Comparison of ENCODE assay signal across 13 cellular contexts in the genomic region with DNA sequence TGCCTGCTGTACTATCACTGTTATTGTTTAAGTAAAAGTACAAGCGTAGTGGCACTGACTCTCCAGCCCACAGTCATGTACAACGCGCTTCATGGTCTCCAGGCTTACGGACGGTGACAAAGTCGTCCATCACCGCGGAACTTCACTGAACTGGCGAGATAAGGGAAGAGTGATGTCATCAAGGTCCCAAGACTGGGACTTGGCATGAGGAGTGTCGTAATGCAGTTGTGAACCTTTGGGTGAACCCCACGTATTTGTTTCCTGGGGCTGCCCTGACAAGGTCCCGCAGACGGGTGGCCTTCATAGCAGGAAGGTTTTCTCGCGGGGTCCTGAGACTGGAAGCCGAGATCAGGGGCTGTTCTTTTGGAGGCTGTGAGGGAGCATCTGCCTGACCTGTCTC. TPM values are rescaled to one million over a fixed set of nuclear protein-coding genes. Genes with fewer than 3 reads are reported as not detected.
DNase-seq lines count a peak whose midpoint lies in the region; ATAC-seq and TF ChIP-seq lines count a peak whose summit lies in the region.
"Had no signal": no experiment of that assay in that cellular context is flagged by ENCODE, and none has a peak within 500 bp of the region (broad histone marks: within the 10 kb centered on the region; RNA-seq: fewer than 3 reads in every experiment).

No MANE protein-coding gene starts in this region.

- H3K9me3 ChIP-seq in right cardiac atrium (ENCODE audit: control insufficient read depth, low read length), result no peaks in the 10 kb centered on the region

- no peaks in the 10 kb centered on the region for H3K4me1 ChIP-seq in right cardiac atrium (ENCODE audit: control insufficient read depth, insufficient read depth, low read length)

- no peak for TF ChIP-seq POLR2A in erythroblast (IDR thresholded peaks at IDR 0.05; ENCODE audit: low read length)

- no peak overlapping the region for H3K4me3 Mint-ChIP-seq in activated T-helper 17 cell treated with anti-CD3 and anti-CD28 coated beads, Interleukin-2, amount 50 U/mL, for 72 hours
- no peak overlapping the region for H3K4me3 Mint-ChIP-seq in stimulated activated naive B cell treated with anti-CD40 and anti-IgM and Interleukin-4, amounts not matched to agents 10 μg/mL and 1 μg/mL and 100 μg/mL, for 72 hours

- H3K4me3 ChIP-seq in right cardiac atrium (ENCODE audit: low read length), result no peak overlapping the region

- no peaks in the 10 kb centered on the region for H3K9me3 Mint-ChIP-seq in activated T-helper 17 cell treated with anti-CD3 and anti-CD28 coated beads, Interleukin-2, amount 50 U/mL, for 72 hours
- no peaks in the 10 kb centered on the region for H3K9me3 Mint-ChIP-seq in stimulated activated naive B cell treated with anti-CD40 and anti-IgM and Interleukin-4, amounts not matched to agents 10 μg/mL and 1 μg/mL and 100 μg/mL, for 72 hours

- intact Hi-C loops in left ventricle myocardium superior (cut with micrococcal nuclease), result no loop called here
- intact Hi-C loops in right cardiac atrium (cut with DNase I), result no loop called here

- peaks cover 16% of the 10 kb centered on the region for H3K36me3 Mint-ChIP-seq in activated T-helper 17 cell treated with anti-CD3 and anti-CD28 coated beads, Interleukin-2, amount 50 U/mL, for 72 hours (ENCODE audit: low read depth)
- peaks cover 31 to 41% of the 10 kb centered on the region in 2 donors for H3K36me3 Mint-ChIP-seq in stimulated activated naive B cell treated with anti-CD40 and anti-IgM and Interleukin-4, amounts not matched to agents 10 μg/mL and 1 μg/mL and 100 μg/mL, for 72 hours

- 88% methylated on average over 16 of the region's 16 CpGs for WGBS in right cardiac atrium

- ATAC-seq in left ventricle myocardium superior (no peak), right cardiac atrium (no peak), GM19395 (IDR thresholded peaks at IDR 0.05; ENCODE audit: unreplicated experiment) (no peak), HG02981 (IDR thresholded peaks at IDR 0.05; ENCODE audit: unreplicated experiment) (no peak)
- ATAC-seq in activated T-helper 17 cell treated with anti-CD3 and anti-CD28 coated beads, Interleukin-2, amount 50 U/mL, for 72 hours (replicated peaks), result no peak
- ATAC-seq in stimulated activated naive B cell treated with anti-CD40 and anti-IgM and Interleukin-4, amounts not matched to agents 10 μg/mL and 1 μg/mL and 100 μg/mL, for 72 hours (replicated peaks), result no peak

- H3K27ac Mint-ChIP-seq in activated T-helper 17 cell treated with anti-CD3 and anti-CD28 coated beads, Interleukin-2, amount 50 U/mL, for 72 hours, result peak overlapping the region; percentile 38
- peak overlapping the region; percentile 82 for H3K27ac Mint-ChIP-seq in stimulated activated naive B cell treated with anti-CD40 and anti-IgM and Interleukin-4, amounts not matched to agents 10 μg/mL and 1 μg/mL and 100 μg/mL, for 72 hours

- H3K27ac ChIP-seq in right cardiac atrium (ENCODE audit: low read length), result no peak overlapping the region

- H3K27me3 Mint-ChIP-seq in activated T-helper 17 cell treated with anti-CD3 and anti-CD28 coated beads, Interleukin-2, amount 50 U/mL, for 72 hours, result no peaks in the 10 kb centered on the region
- H3K27me3 Mint-ChIP-seq in stimulated activated naive B cell treated with anti-CD40 and anti-IgM and Interleukin-4, amounts not matched to agents 10 μg/mL and 1 μg/mL and 100 μg/mL, for 72 hours, result no peaks in the 10 kb centered on the region

- DNase-seq in left ventricle myocardium superior (peak; percentile 17), right cardiac atrium (no peak), erythroblast (lab: John Stamatoyannopoulos, UW) (peak; percentile 30 to 51)
- DNase-seq in stimulated activated naive B cell treated with anti-CD40 and anti-IgM and Interleukin-4, amounts not matched to agents 10 μg/mL and 1 μg/mL and 100 μg/mL, for 72 hours, result no peak
- DNase-seq: Karpas-422, MM.1S, NCI-H1436, NCI-H2081, NCI-H524, SIG-M5 had no signal

- H3K4me1 Mint-ChIP-seq in activated T-helper 17 cell treated with anti-CD3 and anti-CD28 coated beads, Interleukin-2, amount 50 U/mL, for 72 hours, result peaks cover 5% of the 10 kb centered on the region
- H3K4me1 Mint-ChIP-seq in stimulated activated naive B cell treated with anti-CD40 and anti-IgM and Interleukin-4, amounts not matched to agents 10 μg/mL and 1 μg/mL and 100 μg/mL, for 72 hours, result peaks cover 18 to 43% of the 10 kb centered on the region in 2 donors

- H3K27me3 ChIP-seq in right cardiac atrium (ENCODE audit: control insufficient read depth, insufficient read depth), result no peaks in the 10 kb centered on the region

RNA-seq across cellular contexts. Expression of a gene that starts 17.3 kb away (rescaled TPM):
- total RNA-seq in left ventricle myocardium superior (18.7 TPM), right cardiac atrium (10 to 100 TPM; 20.1 to 25.3 (median 20.8) TPM)
- 14.7 TPM for polyA plus RNA-seq in right cardiac atrium
- 10 to 100 TPM; 20.3 to 79.3 TPM for total RNA-seq in activated T-helper 17 cell treated with anti-CD3 and anti-CD28 coated beads, Interleukin-2, amount 50 U/mL, for 72 hours

Comparison
In these comparisons a context has a peak if more than half of its experiments do, and no peak if none do; other contexts are left out.
1. DNase-seq: peak in left ventricle myocardium superior (single experiment) and erythroblast (2 of 2); none in right cardiac atrium (0 of 3) and stimulated activated naive B cell treated with anti-CD40 and anti-IgM and Interleukin-4, amounts not matched to agents 10 μg/mL and 1 μg/mL and 100 μg/mL, for 72 hours (single experiment).